11 cellular contexts compared by ENCODE assay signal in the genomic region with DNA sequence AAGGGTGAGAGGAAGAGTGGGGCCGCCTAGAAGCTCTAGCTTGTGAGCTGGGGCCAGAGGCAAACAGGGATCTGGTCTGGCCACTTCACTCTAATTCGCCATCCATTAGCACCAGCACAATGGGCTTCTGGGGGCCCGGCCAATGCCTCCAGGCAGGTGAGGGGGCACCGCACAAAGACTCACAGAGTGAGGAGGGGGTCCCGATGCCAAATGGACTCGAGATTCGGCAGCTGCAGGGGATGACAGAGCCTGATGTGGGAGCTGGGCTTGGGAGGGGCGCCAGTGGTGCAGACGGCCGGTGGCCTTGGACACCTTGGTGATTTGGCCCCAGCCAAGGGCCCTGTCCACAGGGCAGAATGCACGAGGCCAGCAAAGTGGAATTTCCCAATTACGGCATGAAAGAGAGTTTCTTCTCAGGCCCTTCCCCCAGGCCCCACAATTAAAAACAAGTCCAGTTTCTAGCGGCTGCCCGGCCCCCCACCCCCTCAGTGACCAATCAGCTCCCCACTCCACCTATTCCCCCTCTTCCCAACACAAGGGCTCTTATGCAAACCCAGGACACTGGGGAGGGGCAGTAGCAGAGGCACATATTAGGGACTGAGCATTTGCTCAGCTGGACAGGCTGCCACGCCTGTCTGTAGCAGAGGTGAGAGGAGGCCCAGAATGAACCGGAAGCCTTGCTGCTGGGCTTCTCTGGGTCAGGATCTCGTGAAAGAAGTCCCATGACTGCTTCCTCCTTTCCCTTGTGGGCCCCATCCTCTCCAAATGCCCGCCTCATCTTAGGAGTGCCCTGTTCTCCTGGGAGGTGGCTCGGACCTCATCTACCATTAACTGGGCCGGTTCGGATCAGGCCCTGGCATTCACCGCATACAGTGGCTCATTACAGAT. TPM values are rescaled to one million over a fixed set of nuclear protein-coding genes. Genes with fewer than 3 reads are reported as not detected.
DNase-seq lines count a peak whose midpoint lies in the region; ATAC-seq and TF ChIP-seq lines count a peak whose summit lies in the region.
"Had no signal": no experiment of that assay in that cellular context is flagged by ENCODE, and none has a peak within 500 bp of the region (broad histone marks: within the 10 kb centered on the region; RNA-seq: fewer than 3 reads in every experiment).

No MANE protein-coding gene starts in this region.

- H3K4me1 ChIP-seq in adrenal gland (replicated peaks in 1 of 2), result peaks cover 27 to 28% of the 10 kb centered on the region in 2 donors
- H3K4me1 ChIP-seq in gastroesophageal sphincter, result peaks cover 0 to 47% (median 29%) of the 10 kb centered on the region in 3 donors
- peaks cover 39% of the 10 kb centered on the region for H3K4me1 ChIP-seq in muscle layer of colon (ENCODE audit: insufficient read depth, low read length)
- H3K4me1 ChIP-seq in thoracic aorta (ENCODE audit: control insufficient read depth in 1 of 2, low read depth in 2 of 2), result peaks cover 6 to 17% of the 10 kb centered on the region in 2 donors

- H3K36me3 ChIP-seq in adrenal gland (replicated peaks in 1 of 2) (no peaks in the 10 kb centered on the region), gastroesophageal sphincter (peaks cover 0 to 26% of the 10 kb centered on the region in 2 donors), muscle layer of colon (ENCODE audit: insufficient read depth, low read length) (no peaks in the 10 kb centered on the region), thoracic aorta (no peaks in the 10 kb centered on the region)

- DNase-seq in adrenal gland (peak in 6 of 7 donors; percentile 67 to 85 (median 81)), thoracic aorta (ENCODE audit: low spot score) (no peak), DMS153 (lab: John Stamatoyannopoulos, UW) (no peak)
- no peak for DNase-seq in activated naive CD4-positive, alpha-beta T cell treated with anti-CD3 and anti-CD28 coated beads, Interleukin-2, amount 50 U/mL, for 16 hours
- DNase-seq: NCI-H82, T-cell had no signal

- H3K9ac ChIP-seq in muscle layer of colon (ENCODE audit: low read length), result no peak overlapping the region

- TF ChIP-seq POLR2A in adrenal gland (IDR thresholded peaks at IDR 0.05), result peak in 1 of 2 donors; percentile 58
- no peak for TF ChIP-seq POLR2A in gastroesophageal sphincter (IDR thresholded peaks at IDR 0.05)

- TF ChIP-seq CTCF in adrenal gland (IDR thresholded peaks at IDR 0.05), result no peak
- peak in 1 of 4 experiments; percentile 3 for TF ChIP-seq CTCF in gastroesophageal sphincter (IDR thresholded peaks at IDR 0.05)
- TF ChIP-seq CTCF in thoracic aorta (IDR thresholded peaks at IDR 0.05), result no peak

- H3K9me3 ChIP-seq in adrenal gland (replicated peaks in 1 of 3) (no peaks in the 10 kb centered on the region), gastroesophageal sphincter (no peaks in the 10 kb centered on the region), muscle layer of colon (ENCODE audit: low read length) (no peaks in the 10 kb centered on the region), thoracic aorta (no peaks in the 10 kb centered on the region)

- TF ChIP-seq EP300 in gastroesophageal sphincter (IDR thresholded peaks at IDR 0.05), result no peak

- ATAC-seq in gastroesophageal sphincter, result peak; percentile 84
- ATAC-seq in thoracic aorta (ENCODE audit: insufficient number of reproducible peaks, low FRiP score, low read depth), result no peak
- ATAC-seq in SK-N-SH treated with all-trans-retinoic acid at 6 μM for 48 hours, result no peak
- ATAC-seq in GM21529 (IDR thresholded peaks at IDR 0.05; ENCODE audit: unreplicated experiment), result no peak
- ATAC-seq: GM12878, T-cell had no signal

- H3K27ac ChIP-seq in adrenal gland (peak overlapping the region; percentile 31 to 93 (median 81)), gastroesophageal sphincter (peak overlapping the region; percentile 58 to 91 (median 89)), muscle layer of colon (ENCODE audit: low read depth, low read length) (peak overlapping the region; percentile 96), thoracic aorta (peak overlapping the region; percentile 46 to 57)

- 50 to 66% (median 59%) methylated on average over 10 to 22 of the region's 22 CpGs for WGBS in adrenal gland, 4 donors
- WGBS in gastroesophageal sphincter (ENCODE audit: low coverage in 1 of 2), 2 donors, result 27 to 69% methylated on average over 6 to 8 of the region's 22 CpGs

- H3K4me3 ChIP-seq in adrenal gland, result no peak overlapping the region
- peak overlapping the region in 1 of 2 donors; percentile 16 for H3K4me3 ChIP-seq in gastroesophageal sphincter
- no peak overlapping the region for H3K4me3 ChIP-seq in muscle layer of colon (ENCODE audit: low read depth in 1 of 2, low read length in 2 of 2)
- H3K4me3 ChIP-seq in thoracic aorta, result no peak overlapping the region
- H3K4me3 ChIP-seq: GM12878 had no signal

- H3K27me3 ChIP-seq in adrenal gland, result no peaks in the 10 kb centered on the region
- H3K27me3 ChIP-seq in gastroesophageal sphincter, result no peaks in the 10 kb centered on the region
- no peaks in the 10 kb centered on the region for H3K27me3 ChIP-seq in muscle layer of colon (ENCODE audit: control insufficient read depth in 1 of 2, insufficient read depth in 2 of 2, low read length in 2 of 2)
- H3K27me3 ChIP-seq in thoracic aorta (replicated peaks; ENCODE audit: insufficient read depth), result no peaks in the 10 kb centered on the region

- intact Hi-C loops in adrenal gland (cut with DNase I), result no loop called here

TF ChIP-seq in SK-N-SH treated with all-trans-retinoic acid at 6 μM for 48 hours, 23 proteins besides CTCF, POLR2A, EP300 and RAD21:
- TF ChIP-seq ESRRG (CRISPR knock-in tag; IDR thresholded peaks at IDR 0.05) (no peak), ARNTL (CRISPR knock-in tag; IDR thresholded peaks at IDR 0.05; ENCODE audit: borderline replicate concordance, low read depth) (no peak), ZNF8 (CRISPR knock-in tag; IDR thresholded peaks at IDR 0.05) (no peak), CSDC2 (CRISPR knock-in tag; IDR thresholded peaks at IDR 0.05) (no peak), OSR1 (CRISPR knock-in tag; IDR thresholded peaks at IDR 0.05) (no peak), PPARA (CRISPR knock-in tag; IDR thresholded peaks at IDR 0.05; ENCODE audit: borderline replicate concordance) (no peak), RARB (CRISPR knock-in tag; IDR thresholded peaks at IDR 0.05) (no peak), TCF4 (CRISPR knock-in tag; IDR thresholded peaks at IDR 0.05; ENCODE audit: borderline replicate concordance) (no peak), GLIS3 (CRISPR knock-in tag; IDR thresholded peaks at IDR 0.05) (no peak), BACH2 (CRISPR knock-in tag; IDR thresholded peaks at IDR 0.05; ENCODE audit: borderline replicate concordance) (no peak), ZNF70 (CRISPR knock-in tag; IDR thresholded peaks at IDR 0.05) (no peak), TOX (CRISPR knock-in tag; IDR thresholded peaks at IDR 0.05; ENCODE audit: borderline replicate concordance) (no peak), ISL1 (CRISPR knock-in tag; IDR thresholded peaks at IDR 0.05) (no peak), ZFP3 (CRISPR knock-in tag; IDR thresholded peaks at IDR 0.05) (no peak), ZNF565 (CRISPR knock-in tag; conservative IDR thresholded peaks at IDR 0.05; ENCODE audit: low read depth) (no peak)
- TF ChIP-seq, protein P1, sequence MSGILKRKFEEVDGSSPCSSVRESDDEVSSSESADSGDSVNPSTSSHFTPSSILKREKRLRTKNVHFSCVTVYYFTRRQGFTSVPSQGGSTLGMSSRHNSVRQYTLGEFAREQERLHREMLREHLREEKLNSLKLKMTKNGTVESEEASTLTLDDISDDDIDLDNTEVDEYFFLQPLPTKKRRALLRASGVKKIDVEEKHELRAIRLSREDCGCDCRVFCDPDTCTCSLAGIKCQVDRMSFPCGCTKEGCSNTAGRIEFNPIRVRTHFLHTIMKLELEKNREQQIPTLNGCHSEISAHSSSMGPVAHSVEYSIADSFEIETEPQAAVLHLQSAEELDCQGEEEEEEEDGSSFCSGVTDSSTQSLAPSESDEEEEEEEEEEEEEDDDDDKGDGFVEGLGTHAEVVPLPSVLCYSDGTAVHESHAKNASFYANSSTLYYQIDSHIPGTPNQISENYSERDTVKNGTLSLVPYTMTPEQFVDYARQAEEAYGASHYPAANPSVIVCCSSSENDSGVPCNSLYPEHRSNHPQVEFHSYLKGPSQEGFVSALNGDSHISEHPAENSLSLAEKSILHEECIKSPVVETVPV (CRISPR knock-in tag; IDR thresholded peaks at IDR 0.05), result no peak
- TF ChIP-seq, protein P2, sequence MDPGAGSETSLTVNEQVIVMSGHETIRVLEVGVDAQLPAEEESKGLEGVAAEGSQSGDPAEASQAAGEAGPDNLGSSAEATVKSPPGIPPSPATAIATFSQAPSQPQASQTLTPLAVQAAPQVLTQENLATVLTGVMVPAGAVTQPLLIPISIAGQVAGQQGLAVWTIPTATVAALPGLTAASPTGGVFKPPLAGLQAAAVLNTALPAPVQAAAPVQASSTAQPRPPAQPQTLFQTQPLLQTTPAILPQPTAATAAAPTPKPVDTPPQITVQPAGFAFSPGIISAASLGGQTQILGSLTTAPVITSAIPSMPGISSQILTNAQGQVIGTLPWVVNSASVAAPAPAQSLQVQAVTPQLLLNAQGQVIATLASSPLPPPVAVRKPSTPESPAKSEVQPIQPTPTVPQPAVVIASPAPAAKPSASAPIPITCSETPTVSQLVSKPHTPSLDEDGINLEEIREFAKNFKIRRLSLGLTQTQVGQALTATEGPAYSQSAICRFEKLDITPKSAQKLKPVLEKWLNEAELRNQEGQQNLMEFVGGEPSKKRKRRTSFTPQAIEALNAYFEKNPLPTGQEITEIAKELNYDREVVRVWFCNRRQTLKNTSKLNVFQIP (CRISPR knock-in tag; IDR thresholded peaks at IDR 0.05; ENCODE audit: borderline replicate concordance, low read depth), result no peak

RNA-seq across cellular contexts. Expression of a gene that starts 39.4 kb away (rescaled TPM):
- total RNA-seq in adrenal gland (100 to 1,000 TPM in 1 of 8 donors, 10 to 100 TPM in 7; 60.1 to 127 (median 76.2) TPM), gastroesophageal sphincter (100 to 1,000 TPM in 1 of 4 donors, 10 to 100 TPM in 3; 70.9 to 234 (median 85.9) TPM), thoracic aorta (10 to 100 TPM; 57.3 to 58.5 TPM)
- polyA plus RNA-seq in adrenal gland, result 100 to 1,000 TPM in 1 of 3 donors, 10 to 100 TPM in 2; 32.4 to 145 (median 39.2) TPM

Comparison
In these comparisons a context has a peak if more than half of its experiments do, and no peak if none do; other contexts are left out.
1. DNase-seq: peak in adrenal gland (6 of 7); none in thoracic aorta (single experiment), activated naive CD4-positive, alpha-beta T cell treated with anti-CD3 and anti-CD28 coated beads, Interleukin-2, amount 50 U/mL, for 16 hours (single experiment) and DMS153 (single experiment).
2. Peak in every context shown above with its lines, with median percentiles within 50 percentile points of each other: H3K27ac ChIP-seq.